Comparison of ENCODE assay signal across 8 cellular contexts in the genomic region with DNA sequence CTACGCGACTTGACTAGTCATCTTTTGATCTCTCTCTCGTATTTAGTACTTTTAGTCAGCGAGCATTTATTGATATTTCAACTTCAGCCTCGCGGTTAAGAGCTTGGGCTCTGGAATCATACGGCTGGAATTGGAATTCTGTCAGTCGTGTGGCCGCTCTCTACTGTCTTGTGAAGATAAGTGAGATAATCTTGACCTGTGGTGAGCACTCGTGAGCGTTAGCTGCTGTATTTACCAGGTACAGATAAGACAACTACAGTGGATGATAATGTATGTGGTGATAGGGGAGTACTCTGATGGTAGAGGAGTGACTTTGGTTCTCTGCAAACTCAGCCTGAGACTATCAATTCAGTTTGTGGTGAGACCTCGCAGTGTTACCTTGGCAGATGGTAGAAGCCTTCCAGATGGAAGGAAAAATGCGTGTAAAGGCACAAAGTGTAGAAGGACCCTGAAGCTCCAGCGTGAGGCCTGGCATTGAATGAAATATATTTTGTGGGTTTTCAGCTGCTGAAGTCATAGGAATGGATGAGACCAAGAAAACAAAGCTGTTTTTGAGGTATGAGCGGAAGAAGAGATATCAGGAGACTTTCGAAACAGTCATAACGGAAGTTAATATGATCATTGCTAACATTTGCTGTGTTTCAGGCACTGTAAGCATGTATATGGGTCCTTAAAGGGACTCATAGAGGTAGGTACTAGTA. TPM values are rescaled to one million over a fixed set of nuclear protein-coding genes. Genes with fewer than 3 reads are reported as not detected.
DNase-seq lines count a peak whose midpoint lies in the region; ATAC-seq, FAIRE-seq and TF ChIP-seq lines count a peak whose summit lies in the region.

No MANE protein-coding gene starts in this region.

- no peak overlapping the region for H3K4ac ChIP-seq in H1 (replicated peaks; ENCODE audit: insufficient read length, low read depth, low read length)

- no peak overlapping the region for H4K8ac ChIP-seq in H1 (ENCODE audit: extremely low read depth, insufficient read depth, low read length)

- peak overlapping the region; percentile 86 to 95 (median 92) for H3K9ac ChIP-seq in BLaER1 treated with 17β-estradiol and CSF1 and Interleukin-3, amounts not matched to agents 10 nM and 100 nM
- peak overlapping the region; percentile 86 to 93 (median 92) for H3K9ac ChIP-seq in H1 (replicated peaks in 1 of 4; ENCODE audit: extremely low read depth in 1 of 4, low read depth in 3 of 4, low read length in 3 of 4)

- peak overlapping the region; percentile 83 to 94 (median 93) for H3K27ac ChIP-seq in BLaER1 treated with 17β-estradiol and CSF1 and Interleukin-3, amounts not matched to agents 10 nM and 100 nM
- H3K27ac ChIP-seq in H1 (ENCODE audit: low read depth, low read length) (peak overlapping the region; percentile 94), psoas muscle (peak overlapping the region; percentile 90)

- H4K20me1 ChIP-seq in BLaER1 treated with 17β-estradiol and CSF1 and Interleukin-3, amounts not matched to agents 10 nM and 100 nM: peaks cover 0 to 23% (median 14%) of the 10 kb centered on the region in 11 experiments; a peak in 9 of 22 replicates
- H4K20me1 ChIP-seq in H1 (replicated peaks in 1 of 2; ENCODE audit: control insufficient read depth in 1 of 2, insufficient read depth in 2 of 2, low read length in 2 of 2): peaks cover 3% of the 10 kb centered on the region in 2 experiments

- H3K23me2 ChIP-seq in H1 (ENCODE audit: low read depth, low read length): peaks cover 8% of the 10 kb centered on the region

- H2BK5ac ChIP-seq in H1 (ENCODE audit: low read depth, low read length): peak overlapping the region; percentile 97

- DNase-seq in T-helper 17 cell (no peak), H1 (ENCODE audit: low read depth in 1 of 2, low spot score in 2 of 2) (no peak), psoas muscle (no peak), NCI-H2196 (lab: John Stamatoyannopoulos, UW; ENCODE audit: unreplicated experiment) (no peak), glomerular visceral epithelial cell (ENCODE audit: extremely low spot score) (no peak)

- H2BK20ac ChIP-seq in H1 (ENCODE audit: low read length): no peak overlapping the region

- peaks cover 4% of the 10 kb centered on the region for H3K36me3 Mint-ChIP-seq in T-helper 17 cell (ENCODE audit: low read depth)

- H3K4me1 ChIP-seq in BLaER1 treated with 17β-estradiol and CSF1 and Interleukin-3, amounts not matched to agents 10 nM and 100 nM: peaks cover 48 to 66% (median 59%) of the 10 kb centered on the region in 10 experiments
- H3K4me1 ChIP-seq in H1 (replicated peaks in 1 of 4; ENCODE audit: control insufficient read depth in 3 of 4, insufficient read depth in 4 of 4, low read length in 3 of 4): peaks cover 4 to 11% (median 4%) of the 10 kb centered on the region in 4 experiments; a peak in 6 of 7 replicates
- peaks cover 16% of the 10 kb centered on the region for H3K4me1 ChIP-seq in psoas muscle

- H2BK120ac ChIP-seq in H1 (replicated peaks; ENCODE audit: low read depth, low read length): no peak overlapping the region

- peak overlapping the region; percentile 84 for H3K14ac ChIP-seq in H1 (ENCODE audit: insufficient read length)

- H3K9me3 ChIP-seq in BLaER1 treated with 17β-estradiol and CSF1 and Interleukin-3, amounts not matched to agents 10 nM and 100 nM (replicated peaks in 1 of 11): no peaks in the 10 kb centered on the region
- no peaks in the 10 kb centered on the region for H3K9me3 ChIP-seq in T-helper 17 cell (ENCODE audit: control insufficient read depth, low read length, poor library complexity, severe bottlenecking)
- H3K9me3 ChIP-seq in H1 (ENCODE audit: insufficient read depth in 2 of 2, low read depth in 1 of 2, low read length in 1 of 2): no peaks in the 10 kb centered on the region
- H3K9me3 ChIP-seq in psoas muscle: no peaks in the 10 kb centered on the region

- no peaks in the 10 kb centered on the region for H3K27me3 Mint-ChIP-seq in T-helper 17 cell

- ATAC-seq in GM18909 (IDR thresholded peaks at IDR 0.05; ENCODE audit: poor library complexity, unreplicated experiment) (peak; percentile 28), HG03342 (IDR thresholded peaks at IDR 0.05; ENCODE audit: unreplicated experiment) (peak; percentile 29), T-helper 17 cell (peak; percentile 4), psoas muscle (no peak)

- peak overlapping the region; percentile 72 to 89 (median 81) for H3K4me3 ChIP-seq in BLaER1 treated with 17β-estradiol and CSF1 and Interleukin-3, amounts not matched to agents 10 nM and 100 nM
- H3K4me3 ChIP-seq in H1 (ENCODE audit: extremely low read depth in 1 of 4, insufficient read depth in 2 of 4, low read depth in 3 of 4, low read length in 4 of 4) (peak overlapping the region; percentile 91 to 100 (median 93)), psoas muscle (peak overlapping the region; percentile 85)

- peak overlapping the region; percentile 38 for H3K56ac ChIP-seq in H1 (replicated peaks; ENCODE audit: insufficient read length, low read depth, low read length)

- no peak overlapping the region for H2BK15ac ChIP-seq in H1 (ENCODE audit: low read length)

- H4K91ac ChIP-seq in H1 (replicated peaks; ENCODE audit: insufficient read length, low read length): peak overlapping the region; percentile 22

- H4K5ac ChIP-seq in H1 (ENCODE audit: insufficient read length, low read depth, low read length): peak overlapping the region; percentile 94

- no peak overlapping the region for H2AK5ac ChIP-seq in H1 (ENCODE audit: low read depth, low read length)

- POLR2A ChIA-PET in H1 (lab: Charles Lee; ENCODE audit: partially characterized antibody): interaction anchor here (0.6 to 3.5 kb wide), 10 partner anchors 14 to 429 kb away, joined by 3 to 17 read pairs (median 4); a partner anchor contains a TSS

- H2AFZ ChIP-seq in H1 (ENCODE audit: low read length): peak overlapping the region; percentile 52

- H3K4me3 Mint-ChIP-seq in T-helper 17 cell: no peak overlapping the region

- 15% methylated on average over 17 of the region's 17 CpGs; no CpG with 5 or more reads in 1 of the 2 experiments for WGBS in H1 (ENCODE audit: extremely low coverage in 1 of 2, insufficient coverage in 1 of 2, insufficient read length in 1 of 2, insufficient replicate concordance in 2 of 2, low coverage in 1 of 2, low lambda C conversion rate in 2 of 2, missing lambda C conversion rate in 1 of 2), 2 experiments
- 9 to 11% (median 10%) methylated on average over 17 of the region's 17 CpGs for WGBS in psoas muscle, 3 donors

- intact Hi-C loops in psoas muscle (cut with DNase I): loop anchor here (5.0 to 10.0 kb wide), 2 partner anchors 101 to 219 kb away; a partner anchor contains a TSS

- no peak for TF ChIP-seq EP300 in H1 (IDR thresholded peaks at IDR 0.05; ENCODE audit: borderline replicate concordance in 1 of 2, low read depth in 2 of 2, low read length in 2 of 2)

- CTCF ChIA-PET in H1 (lab: Charles Lee; ENCODE audit: partially characterized antibody): interaction anchor here (0.8 to 3.5 kb wide), 9 partner anchors 8 to 457 kb away, joined by 3 to 11 read pairs (median 4); no protein-coding TSS in a partner anchor

- H3K27me3 ChIP-seq in BLaER1 treated with 17β-estradiol and CSF1 and Interleukin-3, amounts not matched to agents 10 nM and 100 nM: no peaks in the 10 kb centered on the region
- H3K27me3 ChIP-seq in H1 (replicated peaks in 1 of 4; ENCODE audit: control insufficient read depth in 3 of 4, extremely low read depth in 1 of 4, insufficient read depth in 3 of 4, low read length in 3 of 4): no peaks in the 10 kb centered on the region
- no peaks in the 10 kb centered on the region for H3K27me3 ChIP-seq in psoas muscle (ENCODE audit: insufficient read depth in 3 of 3, low read length in 2 of 3)

- no peak for TF ChIP-seq POLR2A in H1 (IDR thresholded peaks at IDR 0.05; ENCODE audit: control extremely low read depth in 1 of 2, low read depth in 2 of 2, low read length in 2 of 2)

- peaks cover 4% of the 10 kb centered on the region for H3K79me1 ChIP-seq in H1 (ENCODE audit: low read depth, low read length)

- peaks cover 51% of the 10 kb centered on the region for H3K4me1 Mint-ChIP-seq in T-helper 17 cell

- H2BK12ac ChIP-seq in H1 (ENCODE audit: low read depth, low read length): no peak overlapping the region; the same call in 1 of the 2 replicates

- TF ChIP-seq RAD21 in H1 (IDR thresholded peaks at IDR 0.05 in 1 of 2, conservative IDR thresholded peaks at IDR 0.05 in 1 of 2; ENCODE audit: low read depth in 2 of 2, low read length in 2 of 2): no peak

- peaks cover 31 to 77% of the 10 kb centered on the region in 2 experiments for H3K79me2 ChIP-seq in H1 (ENCODE audit: control insufficient read depth in 1 of 2, insufficient read depth in 2 of 2, low read length in 2 of 2)

- H3K36me3 ChIP-seq in BLaER1 treated with 17β-estradiol and CSF1 and Interleukin-3, amounts not matched to agents 10 nM and 100 nM: peaks cover 6 to 34% (median 13%) of the 10 kb centered on the region in 11 experiments; a peak in 20 of 22 replicates
- H3K36me3 ChIP-seq in H1 (ENCODE audit: control insufficient read depth in 2 of 4, insufficient read depth in 4 of 4, low read length in 3 of 4) (peaks cover 0 to 13% (median 3%) of the 10 kb centered on the region in 4 experiments; a peak in 5 of 8 replicates), psoas muscle (ENCODE audit: insufficient read depth in 1 of 2, low read depth in 1 of 2) (peaks cover 0 to 16% of the 10 kb centered on the region in 2 donors)

- FAIRE-seq in H1 (lab: Jason Lieb, UNC): no peak

- H3K27ac Mint-ChIP-seq in T-helper 17 cell: no peak overlapping the region

- H3K4me2 ChIP-seq in BLaER1 treated with 17β-estradiol and CSF1 and Interleukin-3, amounts not matched to agents 10 nM and 100 nM: peak overlapping the region; percentile 84 to 99 (median 92)
- H3K4me2 ChIP-seq in H1 (ENCODE audit: insufficient read depth in 1 of 2, low read depth in 2 of 2, low read length in 2 of 2): peak overlapping the region; percentile 92 to 99

- H3K23ac ChIP-seq in H1 (ENCODE audit: insufficient read length): no peak overlapping the region

- H3K18ac ChIP-seq in H1 (ENCODE audit: extremely low read depth, low read length): no peak overlapping the region; the same call in 1 of the 2 replicates

- no peak for TF ChIP-seq CTCF in H1 (IDR thresholded peaks at IDR 0.05; ENCODE audit: control extremely low read depth in 1 of 3, insufficient read depth in 1 of 3, low read depth in 1 of 3, low read length in 3 of 3)
- TF ChIP-seq CTCF in psoas muscle (IDR thresholded peaks at IDR 0.05): no peak

RNA-seq across cellular contexts. Expression of a gene that starts 0.7 kb away (rescaled TPM):
- total RNA-seq in T-helper 17 cell (100 to 1,000 TPM; 203 to 260 TPM), psoas muscle (10 to 100 TPM; 14.9 to 22.7 (median 17.2) TPM)
- total RNA-seq in H1 (2021; fragmentation: NEBNext Ultra II Directional; extraction: Animal tissue kit (Norgen Biotek cat#: 25700)): 53.4 and 55.4 TPM in 2 replicates
- polyA plus RNA-seq in H1 (2011; rRNA removed) (11.0 and 14.9 TPM in 2 replicates), psoas muscle (1 to 10 TPM; 5.6 to 8.3 (median 7.0) TPM)
- 27.2 TPM for polyA plus RNA-seq in H1 (2011; cell fraction: cytosol; rRNA removed)
- polyA plus RNA-seq in H1 (2011; cell fraction: nucleus; rRNA removed): 18.5 TPM
- polyA plus RNA-seq in H1 (2012, experiment 1 of 2): 12.4 to 32.5 TPM (median 19.0 TPM) in 4 replicates
- polyA plus RNA-seq in H1 (2012, experiment 2 of 2): 2.6 TPM
- polyA plus RNA-seq in H1 (2013, experiment 1 of 2): 20.6 TPM
- 18.1 TPM for polyA plus RNA-seq in H1 (2013, experiment 2 of 2)
- 43.2 and 60.7 TPM in 2 replicates for polyA minus RNA-seq in H1 (2011; rRNA and poly(A)+ RNA removed)
- polyA minus RNA-seq in H1 (2011; cell fraction: cytosol; rRNA and poly(A)+ RNA removed): 22.6 TPM
- polyA minus RNA-seq in H1 (2011; cell fraction: nucleus; rRNA and poly(A)+ RNA removed): 192 TPM

RNA-seq across cellular contexts. Expression of a gene that starts 1.2 kb away (rescaled TPM):
- total RNA-seq in T-helper 17 cell: 10 to 100 TPM; 23.3 to 31.0 TPM
- total RNA-seq in H1 (2021; fragmentation: NEBNext Ultra II Directional; extraction: Animal tissue kit (Norgen Biotek cat#: 25700)): 19.6 and 23.4 TPM in 2 replicates
- polyA plus RNA-seq in H1 (2011; rRNA removed): 2.9 and 4.6 TPM in 2 replicates
- 5.1 TPM for polyA plus RNA-seq in H1 (2011; cell fraction: cytosol; rRNA removed)
- 4.8 TPM for polyA plus RNA-seq in H1 (2011; cell fraction: nucleus; rRNA removed)
- 5.2 to 10.8 TPM (median 6.2 TPM) in 4 replicates for polyA plus RNA-seq in H1 (2012, experiment 1 of 2)
- polyA plus RNA-seq in H1 (2012, experiment 2 of 2): 0.41 TPM
- polyA plus RNA-seq in H1 (2013, experiment 1 of 2): 13.5 TPM
- polyA plus RNA-seq in H1 (2013, experiment 2 of 2): 14.0 TPM
- polyA minus RNA-seq in H1 (2011; rRNA and poly(A)+ RNA removed): 28.7 and 48.6 TPM in 2 replicates
- 13.4 TPM for polyA minus RNA-seq in H1 (2011; cell fraction: cytosol; rRNA and poly(A)+ RNA removed)
- 51.1 TPM for polyA minus RNA-seq in H1 (2011; cell fraction: nucleus; rRNA and poly(A)+ RNA removed)
- total RNA-seq in psoas muscle: 1 to 10 TPM; 5.1 to 6.9 (median 6.5) TPM
- polyA plus RNA-seq in psoas muscle: 1 to 10 TPM; 2.0 to 4.8 (median 3.8) TPM

Comparison
In these comparisons a context has a peak if more than half of its experiments do, and no peak if none do; other contexts are left out.
1. ATAC-seq: peak in GM18909 (single experiment), HG03342 (single experiment) and T-helper 17 cell (single experiment); none in psoas muscle (0 of 4).
2. Peak in every context shown above with its lines, with median percentiles within 50 percentile points of each other: H3K27ac ChIP-seq and H3K4me3 ChIP-seq.